In the genomic region with DNA sequence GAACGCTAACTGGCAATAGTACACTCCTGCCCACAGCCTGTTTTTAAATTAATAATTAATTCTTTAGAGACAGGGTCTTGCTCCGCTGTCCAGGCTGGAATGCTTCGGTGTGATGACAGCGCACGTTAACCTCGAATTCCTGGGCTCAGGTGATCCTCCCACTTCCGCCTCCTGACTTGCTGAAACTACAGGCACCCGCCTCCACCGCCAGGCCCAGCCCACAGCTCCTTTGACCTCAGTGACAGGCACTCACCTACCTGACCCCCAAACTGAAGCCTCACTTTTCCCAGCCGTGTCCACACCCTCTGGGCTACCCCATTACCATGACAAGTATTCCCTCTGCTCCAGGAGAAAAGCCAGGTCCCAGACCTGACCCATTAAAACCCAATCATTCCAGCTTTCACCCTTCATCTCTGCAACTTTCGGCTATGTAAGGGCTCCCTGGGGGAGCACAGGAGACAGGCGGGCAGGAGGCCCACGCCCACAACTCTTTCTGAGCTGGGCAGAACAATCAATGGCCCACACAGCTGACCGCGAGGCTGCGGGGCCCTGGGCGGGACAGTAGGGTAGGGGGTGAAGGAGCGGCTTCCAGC, we compare ENCODE assay signal across 8 cellular contexts. TPM values are rescaled to one million over a fixed set of nuclear protein-coding genes. Genes with fewer than 3 reads are reported as not detected.
A peak's percentile ranks its signal among the peaks of the same experiment; 100 is the strongest.
DNase-seq lines count a peak whose midpoint lies in the region; ATAC-seq, FAIRE-seq and TF ChIP-seq lines count a peak whose summit lies in the region.

No MANE protein-coding gene starts in this region.

- ATAC-seq in HCT116 = peak; percentile 29
- ATAC-seq in HG02571 (IDR thresholded peaks at IDR 0.05; ENCODE audit: unreplicated experiment) = no peak

- H3K36me3 ChIP-seq in HCT116 (ENCODE audit: control insufficient read depth in 1 of 2, insufficient read depth in 2 of 2, low read length in 2 of 2) (0 out of 4 replicates have a peak, but pooled peaks cover 0 to 3% of the 10 kb centered on the region in 2 experiments), iPS-15b (ENCODE audit: control insufficient read depth, insufficient read depth, low read length) (peaks cover 23% of the 10 kb centered on the region), skeletal muscle tissue (ENCODE audit: control insufficient read depth in 3 of 3, insufficient read depth in 3 of 3, low read length in 3 of 3) (no peaks in the 10 kb centered on the region)

- H3K27me3 ChIP-seq in HCT116 (ENCODE audit: insufficient read depth, low read length) (no peaks in the 10 kb centered on the region), iPS-15b (ENCODE audit: control insufficient read depth, insufficient read depth, low read length) (peaks cover 17% of the 10 kb centered on the region), skeletal muscle tissue (ENCODE audit: control insufficient read depth in 3 of 3, insufficient read depth in 3 of 3, low read length in 3 of 3) (peaks cover 22 to 38% (median 36%) of the 10 kb centered on the region in 3 donors)

- RAD21 ChIA-PET in HCT116 (lab: Charles Lee; ENCODE audit: low non-redundant PET in 1 of 2, low total read pairs in 2 of 2, uncharacterized antibody in 2 of 2, unreplicated experiment in 2 of 2) = interaction anchor here in 1 of 2 experiments (1.1 kb wide), 1 partner anchor 16 kb away, joined by 7 read pairs; a partner anchor contains a TSS

- H3K9me3 ChIP-seq in HCT116 (ENCODE audit: control insufficient read depth in 1 of 2, insufficient read depth in 1 of 2, low read depth in 1 of 2, low read length in 2 of 2) (no peaks in the 10 kb centered on the region), iPS-15b (ENCODE audit: control insufficient read depth, insufficient read depth, low read length) (no peaks in the 10 kb centered on the region), skeletal muscle tissue (ENCODE audit: control insufficient read depth in 3 of 3, low read length in 3 of 3) (no peaks in the 10 kb centered on the region)

- H3K4me3 ChIP-seq in HCT116 (replicated peaks in 1 of 2; ENCODE audit: low read depth in 1 of 2, low read length in 2 of 2) = peak overlapping the region; percentile 66 to 72
- peak overlapping the region; percentile 58 for H3K4me3 ChIP-seq in iPS-15b (ENCODE audit: low read depth, low read length)
- H3K4me3 ChIP-seq in skeletal muscle tissue (ENCODE audit: low read length in 3 of 3) = peak overlapping the region in 1 of 3 donors; percentile 71

- FAIRE-seq in GM12891 (lab: Jason Lieb, UNC) = no peak

- DNase-seq in HCT116 (ENCODE audit: low read depth, low spot score) = peak; percentile 44
- no peak for DNase-seq in GM12891 (ENCODE audit: insufficient read length, low spot score)
- no peak for DNase-seq in NCI-H146 (lab: John Stamatoyannopoulos, UW)
- DNase-seq in stimulated activated CD4-positive, alpha-beta T cell treated with anti-CD3 and anti-CD28 coated beads, Interleukin-4, amount 100 ng/mL, for 1 hour = no peak

- H3K4me2 ChIP-seq in HCT116 (ENCODE audit: low read length) = peak overlapping the region; percentile 83

- CTCF ChIA-PET in HCT116 (lab: Charles Lee) = interaction anchor here (1.0 kb wide), 2 partner anchors 52 to 225 kb away, joined by 3 read pairs; no protein-coding TSS in a partner anchor

- no peak overlapping the region for H2AFZ ChIP-seq in HCT116 (ENCODE audit: low read depth, low read length, poor library complexity, severe bottlenecking)

- H3K27ac ChIP-seq in HCT116 (ENCODE audit: low read depth, low read length) (peak overlapping the region; percentile 97), VCaP (peak overlapping the region; percentile 95), skeletal muscle tissue (ENCODE audit: low read depth, low read length) (no peak overlapping the region)

- POLR2A ChIA-PET in HCT116 (lab: Charles Lee) = interaction anchor here (1.4 kb wide), 1 partner anchor 16 kb away, joined by 7 read pairs; a partner anchor contains a TSS

- H3K9ac ChIP-seq in HCT116 (ENCODE audit: low read length) (peak overlapping the region; percentile 78), iPS-15b (ENCODE audit: low read depth, low read length) (no peak overlapping the region), skeletal muscle tissue (ENCODE audit: low read depth in 1 of 3, low read length in 3 of 3) (peak overlapping the region in 2 of 3 donors; percentile 51 to 73)

- no peaks in the 10 kb centered on the region for H3K9me2 ChIP-seq in HCT116 (ENCODE audit: insufficient read depth)

- intact Hi-C loops in HCT116 (cut with micrococcal nuclease) = loop anchor here (1.0 to 2.0 kb wide), 2 partner anchors 23 to 52 kb away; a partner anchor contains a TSS

- peaks cover 15% of the 10 kb centered on the region for H3K79me2 ChIP-seq in HCT116 (ENCODE audit: insufficient read depth, low read length)

- TF ChIP-seq POLR2A in HCT116 (IDR thresholded peaks at IDR 0.05; ENCODE audit: borderline replicate concordance, extremely low read depth, insufficient read depth, insufficient read length) (no peak), GM12891 (IDR thresholded peaks at IDR 0.05; ENCODE audit: low read depth, low read length) (no peak)

- no TSS peak for BruUV-seq in HCT116 (replicated peaks; lab: Mats Ljungman, UMichigan)

- no peaks in the 10 kb centered on the region for H4K20me1 ChIP-seq in HCT116 (ENCODE audit: insufficient read depth)

- TF ChIP-seq CTCF in HCT116 (IDR thresholded peaks at IDR 0.05 in 2 of 3, conservative IDR thresholded peaks at IDR 0.05 in 1 of 3; ENCODE audit: borderline replicate concordance in 1 of 3, insufficient read depth in 1 of 3, low read depth in 2 of 3, low read length in 2 of 3) (no peak), VCaP (conservative IDR thresholded peaks at IDR 0.05) (no peak)

- TF ChIP-seq RAD21 in HCT116 (IDR thresholded peaks at IDR 0.05; ENCODE audit: low read depth) = no peak

- H3K4me1 ChIP-seq in HCT116 (ENCODE audit: control insufficient read depth in 1 of 2, insufficient read depth in 2 of 2, low read length in 2 of 2) (peaks cover 23 to 41% of the 10 kb centered on the region in 2 experiments), iPS-15b (ENCODE audit: control insufficient read depth, insufficient read depth, low read length) (peaks cover 2% of the 10 kb centered on the region), skeletal muscle tissue (ENCODE audit: control insufficient read depth in 3 of 3, insufficient read depth in 3 of 3, low read length in 3 of 3) (peaks cover 12 to 17% (median 13%) of the 10 kb centered on the region in 3 donors)

TF ChIP-seq in HCT116, 20 proteins besides CTCF, POLR2A, EP300 and RAD21:
- no peak for TF ChIP-seq SIN3A (IDR thresholded peaks at IDR 0.05; ENCODE audit: low read depth)
- TF ChIP-seq JUND (IDR thresholded peaks at IDR 0.05) = no peak
- TF ChIP-seq, protein P1, sequence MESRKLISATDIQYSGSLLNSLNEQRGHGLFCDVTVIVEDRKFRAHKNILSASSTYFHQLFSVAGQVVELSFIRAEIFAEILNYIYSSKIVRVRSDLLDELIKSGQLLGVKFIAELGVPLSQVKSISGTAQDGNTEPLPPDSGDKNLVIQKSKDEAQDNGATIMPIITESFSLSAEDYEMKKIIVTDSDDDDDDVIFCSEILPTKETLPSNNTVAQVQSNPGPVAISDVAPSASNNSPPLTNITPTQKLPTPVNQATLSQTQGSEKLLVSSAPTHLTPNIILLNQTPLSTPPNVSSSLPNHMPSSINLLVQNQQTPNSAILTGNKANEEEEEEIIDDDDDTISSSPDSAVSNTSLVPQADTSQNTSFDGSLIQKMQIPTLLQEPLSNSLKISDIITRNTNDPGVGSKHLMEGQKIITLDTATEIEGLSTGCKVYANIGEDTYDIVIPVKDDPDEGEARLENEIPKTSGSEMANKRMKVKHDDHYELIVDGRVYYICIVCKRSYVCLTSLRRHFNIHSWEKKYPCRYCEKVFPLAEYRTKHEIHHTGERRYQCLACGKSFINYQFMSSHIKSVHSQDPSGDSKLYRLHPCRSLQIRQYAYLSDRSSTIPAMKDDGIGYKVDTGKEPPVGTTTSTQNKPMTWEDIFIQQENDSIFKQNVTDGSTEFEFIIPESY (IDR thresholded peaks at IDR 0.05; ENCODE audit: extremely low read depth, insufficient replicate concordance, low read length) = no peak
- peak; percentile 59 for TF ChIP-seq POLR2AphosphoS5 (IDR thresholded peaks at IDR 0.05; ENCODE audit: low read depth, low read length)

TF ChIP-seq in GM12891, 5 proteins besides CTCF, POLR2A, EP300 and RAD21:
- TF ChIP-seq TAF1 (IDR thresholded peaks at IDR 0.05; ENCODE audit: low read depth, low read length) (no peak), POU2F2 (IDR thresholded peaks at IDR 0.05; ENCODE audit: low read depth, low read length) (no peak), PAX5 (IDR thresholded peaks at IDR 0.05; ENCODE audit: insufficient read depth, low read length, severe bottlenecking) (no peak), POLR2AphosphoS5 (IDR thresholded peaks at IDR 0.05; ENCODE audit: low read depth, low read length) (no peak), SPI1 (IDR thresholded peaks at IDR 0.05; ENCODE audit: low read depth, low read length) (no peak)
TF ChIP-seq in GM12891: peak in this region for 0.

RNA-seq across cellular contexts. Expression of a gene that starts 0.7 kb away (rescaled TPM):
- 9.5 TPM for total RNA-seq in HCT116 (2021; ENCODE audit: unreplicated experiment)
- polyA plus RNA-seq in HCT116 (2012) = 7.1 and 7.6 TPM in 2 replicates
- under 0.01 TPM for total RNA-seq in skeletal muscle tissue
- polyA plus RNA-seq in GM12891 (2012; ENCODE audit: low read depth, missing spikeins) = 3.6 TPM

RNA-seq across cellular contexts. Expression of a gene that starts 1.0 kb away (rescaled TPM):
- total RNA-seq in HCT116 (2021; ENCODE audit: unreplicated experiment) (35.9 TPM), skeletal muscle tissue (0.52 TPM)
- 43.6 and 64.9 TPM in 2 replicates for polyA plus RNA-seq in HCT116 (2012)
- polyA plus RNA-seq in GM12891 (2012; ENCODE audit: low read depth, missing spikeins) = 12.0 TPM

RNA-seq across cellular contexts. Expression of a gene that starts 16.5 kb away (rescaled TPM):
- total RNA-seq in HCT116 (2021; ENCODE audit: unreplicated experiment) (45.5 TPM), skeletal muscle tissue (21.9 TPM)
- polyA plus RNA-seq in HCT116 (2012) = 20.3 TPM in 2 replicates
- 12.5 TPM for polyA plus RNA-seq in GM12891 (2012; ENCODE audit: low read depth, missing spikeins)

RNA-seq across cellular contexts. Expression of a gene that starts 22.5 kb away (rescaled TPM):
- total RNA-seq in HCT116 (2021; ENCODE audit: unreplicated experiment) = 9.1 TPM
- 6.3 and 6.5 TPM in 2 replicates for polyA plus RNA-seq in HCT116 (2012)
- total RNA-seq in skeletal muscle tissue = under 0.01 TPM
- polyA plus RNA-seq in GM12891 (2012; ENCODE audit: low read depth, missing spikeins) = 0.49 TPM

RNA-seq across cellular contexts. Expression of a gene that starts 24.4 kb away (rescaled TPM):
- total RNA-seq in HCT116 (2021; ENCODE audit: unreplicated experiment) (104 TPM), skeletal muscle tissue (63.2 TPM)
- 118 and 126 TPM in 2 replicates for polyA plus RNA-seq in HCT116 (2012)
- polyA plus RNA-seq in GM12891 (2012; ENCODE audit: low read depth, missing spikeins) = 19.9 TPM

Comparison
In these comparisons a context has a peak if more than half of its experiments do, and no peak if none do; other contexts are left out.
1. RNA of a gene that starts 0.7 kb away (total RNA-seq): 9.5 TPM in HCT116 (single experiment); under 0.01 TPM in skeletal muscle tissue (single experiment); every median in the first group is over 10 times any median in the second.
2. RNA of a gene that starts 1.0 kb away (total RNA-seq): 35.9 TPM in HCT116 (single experiment); 0.52 TPM in skeletal muscle tissue (single experiment); every median in the first group is over 10 times any median in the second.